Comparison of ENCODE assay signal across 10 cellular contexts in genomic region chr18:39842042-39842791, GRCh38.
DNase-seq lines count a peak whose midpoint lies in the region; ATAC-seq and TF ChIP-seq lines count a peak whose summit lies in the region.
"Had no signal": no experiment of that assay in that cellular context is flagged by ENCODE, and none has a peak within 500 bp of the region (broad histone marks: within the 10 kb centered on the region; RNA-seq: fewer than 3 reads in every experiment).

No MANE protein-coding gene starts in this region.

- H3K4me1 ChIP-seq in duodenal mucosa (ENCODE audit: control insufficient read depth in 1 of 2, insufficient read depth in 2 of 2, low read length in 2 of 2) (peaks cover 7% of the 10 kb centered on the region in 2 donors), muscle layer of duodenum (ENCODE audit: control insufficient read depth in 1 of 2, insufficient read depth in 2 of 2, low read length in 2 of 2) (peaks cover 0 to 12% of the 10 kb centered on the region in 2 donors)

- H3K27me3 Mint-ChIP-seq in natural killer cell treated with Interleukin-12 subunit alpha and Interleukin-12 subunit beta and Interleukin-15 and Interleukin-18, amount 100 ng/mL, for 72 hours = peaks cover 0 to 3% of the 10 kb centered on the region in 2 donors
- peaks cover 0 to 3% of the 10 kb centered on the region in 2 donors for H3K27me3 Mint-ChIP-seq in natural killer cell (ENCODE audit: low read depth in 2 of 2)

- no peak for ATAC-seq in natural killer cell treated with Interleukin-12 subunit alpha and Interleukin-12 subunit beta and Interleukin-15 and Interleukin-18, amount 100 ng/mL, for 72 hours
- ATAC-seq in natural killer cell (no peak), GM18858 (IDR thresholded peaks at IDR 0.05; ENCODE audit: unreplicated experiment) (no peak), GM21576 (IDR thresholded peaks at IDR 0.05; ENCODE audit: unreplicated experiment) (no peak), GM21390 (IDR thresholded peaks at IDR 0.05; ENCODE audit: unreplicated experiment) (no peak)

- peaks cover 0 to 15% of the 10 kb centered on the region in 2 donors for H3K27me3 ChIP-seq in duodenal mucosa (ENCODE audit: control insufficient read depth in 1 of 2, insufficient read depth in 2 of 2, low read length in 2 of 2)
- no peaks in the 10 kb centered on the region for H3K27me3 ChIP-seq in muscle layer of duodenum (ENCODE audit: low read depth, low read length)

- no peak for DNase-seq in natural killer cell treated with Interleukin-12 subunit alpha and Interleukin-12 subunit beta and Interleukin-15 and Interleukin-18, amount 100 ng/mL, for 72 hours (ENCODE audit: low spot score)
- DNase-seq in natural killer cell = no peak
- DNase-seq in cerebellar cortex (ENCODE audit: low spot score) = no peak
- DNase-seq: CD4-positive, alpha-beta memory T cell; NK-92 treated with Interleukin-12 subunit alpha and Interleukin-12 subunit beta, amount 100 ng/mL, for 24 hours had no signal

- peak overlapping the region; percentile 1 for H3K4me3 Mint-ChIP-seq in natural killer cell treated with Interleukin-12 subunit alpha and Interleukin-12 subunit beta and Interleukin-15 and Interleukin-18, amount 100 ng/mL, for 72 hours
- no peak overlapping the region for H3K4me3 Mint-ChIP-seq in natural killer cell
- H3K4me3 Mint-ChIP-seq: CD4-positive, alpha-beta memory T cell had no signal

- H3K36me3 ChIP-seq in duodenal mucosa (ENCODE audit: control insufficient read depth in 1 of 2, insufficient read depth in 2 of 2, low read length in 2 of 2) (no peaks in the 10 kb centered on the region), muscle layer of duodenum (ENCODE audit: control insufficient read depth in 1 of 2, insufficient read depth in 2 of 2, low read length in 2 of 2) (no peaks in the 10 kb centered on the region)

- H3K36me3 Mint-ChIP-seq in natural killer cell treated with Interleukin-12 subunit alpha and Interleukin-12 subunit beta and Interleukin-15 and Interleukin-18, amount 100 ng/mL, for 72 hours = peaks cover 5% of the 10 kb centered on the region
- no peaks in the 10 kb centered on the region for H3K36me3 Mint-ChIP-seq in natural killer cell
- H3K36me3 Mint-ChIP-seq: CD4-positive, alpha-beta memory T cell had no signal

- H3K4me3 ChIP-seq in duodenal mucosa (ENCODE audit: low read depth in 1 of 2, low read length in 2 of 2) (peak overlapping the region; percentile 44 to 57), muscle layer of duodenum (ENCODE audit: low read depth in 1 of 2, low read length in 2 of 2) (peak overlapping the region; percentile 49 to 71)

- intact Hi-C loops in natural killer cell (cut with micrococcal nuclease) = no loop called here

- peaks cover 7% of the 10 kb centered on the region for H3K9me3 Mint-ChIP-seq in natural killer cell treated with Interleukin-12 subunit alpha and Interleukin-12 subunit beta and Interleukin-15 and Interleukin-18, amount 100 ng/mL, for 72 hours
- H3K9me3 Mint-ChIP-seq in natural killer cell = peaks cover 6 to 12% of the 10 kb centered on the region in 2 donors

- H3K27ac Mint-ChIP-seq in natural killer cell treated with Interleukin-12 subunit alpha and Interleukin-12 subunit beta and Interleukin-15 and Interleukin-18, amount 100 ng/mL, for 72 hours = no peak overlapping the region
- H3K27ac Mint-ChIP-seq in natural killer cell = no peak overlapping the region
- H3K27ac Mint-ChIP-seq: CD4-positive, alpha-beta memory T cell had no signal

- peaks cover 0 to 3% of the 10 kb centered on the region in 2 donors for H3K4me1 Mint-ChIP-seq in natural killer cell treated with Interleukin-12 subunit alpha and Interleukin-12 subunit beta and Interleukin-15 and Interleukin-18, amount 100 ng/mL, for 72 hours (ENCODE audit: low read depth in 2 of 2)
- H3K4me1 Mint-ChIP-seq in natural killer cell = no peaks in the 10 kb centered on the region

- no peak overlapping the region for H3K9ac ChIP-seq in duodenal mucosa (ENCODE audit: low read depth in 1 of 2, low read length in 2 of 2)

- no peak overlapping the region for H3K27ac ChIP-seq in duodenal mucosa (ENCODE audit: low read depth, low read length)
- H3K27ac ChIP-seq in muscle layer of duodenum (ENCODE audit: low read length) = no peak overlapping the region

- H3K9me3 ChIP-seq in duodenal mucosa (ENCODE audit: control insufficient read depth in 1 of 2, low read length in 2 of 2) (no peaks in the 10 kb centered on the region), muscle layer of duodenum (ENCODE audit: control insufficient read depth in 1 of 2, low read length in 2 of 2) (no peaks in the 10 kb centered on the region)

- no peak for TF ChIP-seq CTCF in natural killer cell (IDR thresholded peaks at IDR 0.05)
